ENCODE assay signal across 8 cellular contexts in genomic region chr14:94768521-94769412, GRCh38. TPM values are rescaled to one million over a fixed set of nuclear protein-coding genes. Genes with fewer than 3 reads are reported as not detected.
DNase-seq lines count a peak whose midpoint lies in the region; ATAC-seq and TF ChIP-seq lines count a peak whose summit lies in the region.

No MANE protein-coding gene starts in this region.

- H3K4me3 Mint-ChIP-seq in H9, result peak overlapping the region; percentile 54 to 81
- peak overlapping the region; percentile 67 for H3K4me3 Mint-ChIP-seq in activated CD4-positive, alpha-beta memory T cell treated with anti-CD3 and anti-CD28 coated beads for 36 hours

- H2BK12ac ChIP-seq in H9 (ENCODE audit: insufficient read length, low read depth, low read length), result no peak overlapping the region

- H3K9me3 Mint-ChIP-seq in H9, result peaks cover 0 to 2% of the 10 kb centered on the region in 2 experiments; a peak in 2 of 5 replicates
- H3K9me3 Mint-ChIP-seq in activated CD4-positive, alpha-beta memory T cell treated with anti-CD3 and anti-CD28 coated beads for 36 hours, result no peaks in the 10 kb centered on the region

- no peaks in the 10 kb centered on the region for H3K36me3 ChIP-seq in left ventricle myocardium inferior
- H3K36me3 ChIP-seq in gastrocnemius medialis, result no peaks in the 10 kb centered on the region
- H3K36me3 ChIP-seq in Karpas-422 (ENCODE audit: insufficient read depth, low read length), result no peaks in the 10 kb centered on the region

- peak overlapping the region; percentile 68 for H3K4me3 ChIP-seq in left ventricle myocardium inferior
- H3K4me3 ChIP-seq in gastrocnemius medialis, result peak overlapping the region; percentile 56 to 69 (median 60)
- no peak overlapping the region for H3K4me3 ChIP-seq in Karpas-422 (ENCODE audit: low read length)

- no peaks in the 10 kb centered on the region for H3K79me2 ChIP-seq in H9 (ENCODE audit: insufficient read depth, low read length)
- no peaks in the 10 kb centered on the region for H3K79me2 ChIP-seq in Karpas-422 (ENCODE audit: low read length)

- POLR2A ChIA-PET in activated CD4-positive, alpha-beta memory T cell treated with anti-CD3 and anti-CD28 coated beads for 36 hours (lab: Charles Lee), result no interaction called here

- no peak overlapping the region for H2BK120ac ChIP-seq in H9 (ENCODE audit: low read depth, low read length, poor library complexity, severe bottlenecking)

- H2AK5ac ChIP-seq in H9 (ENCODE audit: insufficient read length, low read length), result no peak overlapping the region

- no CpG with 5 or more reads among the region's 84 CpGs for WGBS in H9 (ENCODE audit: extremely low coverage, insufficient read length, low lambda C conversion rate)

- H4K8ac ChIP-seq in H9 (replicated peaks; ENCODE audit: insufficient read length, low read depth, low read length), result no peak overlapping the region

- intact Hi-C loops in activated CD4-positive, alpha-beta memory T cell treated with anti-CD3 and anti-CD28 coated beads for 36 hours (cut with micrococcal nuclease), result no loop called here
- intact Hi-C loops in left ventricle myocardium inferior (cut with micrococcal nuclease), result no loop called here
- intact Hi-C loops in gastrocnemius medialis (cut with DNase I; ENCODE audit: low total_unique reads), result no loop called here

- H2BK15ac ChIP-seq in H9 (ENCODE audit: low read depth, low read length), result no peak overlapping the region

- DNase-seq in H9, result peak; percentile 52
- DNase-seq in activated CD4-positive, alpha-beta memory T cell treated with anti-CD3 and anti-CD28 coated beads for 36 hours, result peak; percentile 52
- no peak for DNase-seq in left ventricle myocardium inferior
- peak in 1 of 2 donors; percentile 39 for DNase-seq in gastrocnemius medialis
- no peak for DNase-seq in Karpas-422
- no peak for DNase-seq in HPDE6-E6E7 (ENCODE audit: extremely low spot score)
- DNase-seq in midbrain (lab: John Stamatoyannopoulos, UW), result no peak

- H3K18ac ChIP-seq in H9 (ENCODE audit: insufficient read length, low read depth, low read length), result no peak overlapping the region

- no peaks in the 10 kb centered on the region for H4K20me1 ChIP-seq in H9 (ENCODE audit: control insufficient read depth, insufficient read depth, insufficient read length)
- no peaks in the 10 kb centered on the region for H4K20me1 ChIP-seq in Karpas-422 (ENCODE audit: insufficient read depth, low read depth, low read length)

- H4K91ac ChIP-seq in H9 (ENCODE audit: insufficient read length, low read depth, low read length), result no peak overlapping the region

- no peak for TF ChIP-seq CTCF in H9 (conservative IDR thresholded peaks at IDR 0.05)
- TF ChIP-seq CTCF in left ventricle myocardium inferior (IDR thresholded peaks at IDR 0.05; ENCODE audit: borderline replicate concordance), result no peak
- TF ChIP-seq CTCF in gastrocnemius medialis (IDR thresholded peaks at IDR 0.05 in 4 of 5, conservative IDR thresholded peaks at IDR 0.05 in 1 of 5), result no peak

- peaks cover 52 to 63% of the 10 kb centered on the region in 2 experiments for H3K4me1 Mint-ChIP-seq in H9
- H3K4me1 Mint-ChIP-seq in activated CD4-positive, alpha-beta memory T cell treated with anti-CD3 and anti-CD28 coated beads for 36 hours (ENCODE audit: low read depth), result peaks cover 16% of the 10 kb centered on the region

- no peak overlapping the region for H3K27ac Mint-ChIP-seq in H9
- peak overlapping the region; percentile 49 for H3K27ac Mint-ChIP-seq in activated CD4-positive, alpha-beta memory T cell treated with anti-CD3 and anti-CD28 coated beads for 36 hours

- no peak overlapping the region for H3K56ac ChIP-seq in H9 (ENCODE audit: insufficient read length, low read depth, low read length)

- peaks cover 98% of the 10 kb centered on the region for H3K27me3 Mint-ChIP-seq in H9 (ENCODE audit: low read depth)
- peaks cover 76% of the 10 kb centered on the region for H3K27me3 Mint-ChIP-seq in activated CD4-positive, alpha-beta memory T cell treated with anti-CD3 and anti-CD28 coated beads for 36 hours

- no peak overlapping the region for H3K23ac ChIP-seq in H9 (ENCODE audit: insufficient read length, low read depth, low read length)

- H3K79me1 ChIP-seq in H9 (ENCODE audit: insufficient read depth, low read depth, low read length, poor library complexity, severe bottlenecking), result no peaks in the 10 kb centered on the region

- H3K4me2 ChIP-seq in H9 (ENCODE audit: insufficient read depth, insufficient read length, low read length), result peak overlapping the region; percentile 52
- H3K4me2 ChIP-seq in Karpas-422 (ENCODE audit: low read depth, low read length, poor library complexity, severe bottlenecking), result no peak overlapping the region

- H3K9me3 ChIP-seq in H9 (ENCODE audit: control insufficient read depth, low read depth, low read length), result no peaks in the 10 kb centered on the region
- no peaks in the 10 kb centered on the region for H3K9me3 ChIP-seq in left ventricle myocardium inferior (replicated peaks)
- H3K9me3 ChIP-seq in gastrocnemius medialis, result no peaks in the 10 kb centered on the region
- no peaks in the 10 kb centered on the region for H3K9me3 ChIP-seq in Karpas-422 (ENCODE audit: low read length)

- H3T11ph ChIP-seq in H9 (ENCODE audit: low read length), result no peak overlapping the region

- no peak overlapping the region for H2BK20ac ChIP-seq in H9 (ENCODE audit: low read depth, low read length, poor library complexity, severe bottlenecking)

- in situ Hi-C loops in gastrocnemius medialis (cut with MboI; ENCODE audit: low sequenced_read_pairs in 4 of 4), result no loop called here

- no peak overlapping the region for H2BK5ac ChIP-seq in H9 (ENCODE audit: insufficient read length, low read length)

- peaks cover 81% of the 10 kb centered on the region for H3K27me3 ChIP-seq in H9 (ENCODE audit: insufficient read depth, low read length)
- peaks cover 100% of the 10 kb centered on the region for H3K27me3 ChIP-seq in left ventricle myocardium inferior (ENCODE audit: low read depth)
- peaks cover 76 to 78% (median 77%) of the 10 kb centered on the region in 3 donors for H3K27me3 ChIP-seq in gastrocnemius medialis
- H3K27me3 ChIP-seq in Karpas-422 (ENCODE audit: low read length), result no peaks in the 10 kb centered on the region

- H3K4me1 ChIP-seq in H9 (ENCODE audit: insufficient read depth, low read length) (no peaks in the 10 kb centered on the region), left ventricle myocardium inferior (peaks cover 38% of the 10 kb centered on the region), gastrocnemius medialis (peaks cover 0 to 11% of the 10 kb centered on the region in 2 donors), Karpas-422 (ENCODE audit: low read length) (no peaks in the 10 kb centered on the region)

- H3K27ac ChIP-seq in H9 (ENCODE audit: insufficient read length, low read depth, low read length), result no peak overlapping the region
- no peak overlapping the region for H3K27ac ChIP-seq in left ventricle myocardium inferior (replicated peaks)
- H3K27ac ChIP-seq in gastrocnemius medialis, result peak overlapping the region in 3 of 4 donors; percentile 15 to 48 (median 36)
- H3K27ac ChIP-seq in Karpas-422 (ENCODE audit: low read length), result no peak overlapping the region

- CTCF ChIA-PET in activated CD4-positive, alpha-beta memory T cell treated with anti-CD3 and anti-CD28 coated beads for 36 hours (lab: Charles Lee), result no interaction called here

- H2AFZ ChIP-seq in H9 (ENCODE audit: low read length) (no peak overlapping the region), Karpas-422 (ENCODE audit: low read length) (no peak overlapping the region)

- H3K4ac ChIP-seq in H9 (ENCODE audit: low read depth, low read length), result no peak overlapping the region

- H3K9ac ChIP-seq in H9 (ENCODE audit: extremely low read depth, insufficient read length, low read length) (no peak overlapping the region), Karpas-422 (ENCODE audit: low read length) (no peak overlapping the region)

- H3K36me3 Mint-ChIP-seq in H9 (ENCODE audit: insufficient read depth in 1 of 3, low read depth in 3 of 3), result no peaks in the 10 kb centered on the region
- peaks cover 5% of the 10 kb centered on the region for H3K36me3 Mint-ChIP-seq in activated CD4-positive, alpha-beta memory T cell treated with anti-CD3 and anti-CD28 coated beads for 36 hours

- peak in 1 of 2 donors; percentile 19 for ATAC-seq in gastrocnemius medialis
- ATAC-seq in GM19463 (IDR thresholded peaks at IDR 0.05; ENCODE audit: unreplicated experiment), result no peak

- TF ChIP-seq POLR2A in gastrocnemius medialis (IDR thresholded peaks at IDR 0.05), result peak in 1 of 2 donors; percentile 26

- no peaks in the 10 kb centered on the region for H3K9me2 ChIP-seq in Karpas-422 (replicated peaks; ENCODE audit: insufficient read depth, low read length)

- H4K5ac ChIP-seq in H9 (ENCODE audit: insufficient read length, low read depth, low read length), result no peak overlapping the region

- H3K23me2 ChIP-seq in H9 (ENCODE audit: insufficient read length, low read depth, low read length, poor library complexity, severe bottlenecking), result peaks cover 5% of the 10 kb centered on the region

- no peak overlapping the region for H3K14ac ChIP-seq in H9 (ENCODE audit: insufficient read depth, low read length)

RNA-seq across cellular contexts. Expression of gene GSC, which starts 1.1 kb away (rescaled TPM):
- total RNA-seq in H9 (2021) (0.22 TPM in 1 of 2 replicates, not detected in the other), left ventricle myocardium inferior (0.66 TPM), gastrocnemius medialis (1 to 10 TPM; 1.1 to 6.9 (median 3.2) TPM)
- not detected for total RNA-seq in activated CD4-positive, alpha-beta memory T cell treated with anti-CD3 and anti-CD28 coated beads for 36 hours
- not detected in 2 replicates for total RNA-seq in Karpas-422 (2014; rRNA removed; shearing (Covaris generic); ENCODE audit: low replicate concordance)

Comparison
In these comparisons a context has a peak if more than half of its experiments do, and no peak if none do; other contexts are left out.
1. DNase-seq: peak in H9 (single experiment) and activated CD4-positive, alpha-beta memory T cell treated with anti-CD3 and anti-CD28 coated beads for 36 hours (single experiment); none in left ventricle myocardium inferior (single experiment), Karpas-422 (single experiment), HPDE6-E6E7 (single experiment) and midbrain (single experiment).
2. H3K27ac ChIP-seq: peak in gastrocnemius medialis (3 of 4); none in H9 (single experiment), left ventricle myocardium inferior (single experiment) and Karpas-422 (single experiment).